15 cellular contexts compared by ENCODE assay signal in the genomic region with DNA sequence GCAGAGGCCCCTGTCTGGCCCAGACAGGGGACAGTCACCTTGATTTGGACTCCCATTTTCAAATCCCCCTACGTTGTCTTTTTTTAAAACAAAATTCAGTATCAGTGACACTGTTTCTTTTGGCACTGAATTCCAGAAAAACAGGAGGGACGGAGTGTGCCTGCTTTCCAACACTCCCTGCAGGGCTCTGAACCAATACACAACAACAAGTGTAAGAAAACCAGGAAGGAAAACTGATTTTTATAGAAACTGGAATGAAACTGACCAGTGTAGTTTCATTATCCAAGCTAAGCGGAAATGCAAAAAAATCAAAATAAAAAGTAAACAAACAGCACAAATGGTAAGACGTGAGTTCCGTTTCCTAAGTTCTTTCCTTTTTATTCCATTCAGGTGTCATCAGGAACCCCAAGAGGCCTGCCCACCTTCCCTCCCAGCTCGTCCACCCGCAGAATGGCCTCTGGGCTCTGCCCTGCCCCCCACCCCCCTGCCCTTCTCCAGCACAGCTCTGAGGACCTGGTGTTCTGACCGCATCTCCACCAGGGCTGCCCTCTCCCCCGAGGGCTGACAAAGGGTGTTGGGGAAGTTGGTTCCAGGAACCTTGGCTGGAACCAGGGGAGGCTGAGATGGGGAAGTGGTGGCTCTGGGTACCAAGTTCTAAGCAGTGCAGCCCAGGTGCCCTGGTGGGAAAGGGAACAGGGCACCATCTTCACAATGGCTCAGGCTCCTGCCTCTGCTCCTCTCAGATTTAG.
"Had no signal": no experiment of that assay in that cellular context is flagged by ENCODE, and none has a peak within 500 bp of the region (broad histone marks: within the 10 kb centered on the region; RNA-seq: fewer than 3 reads in every experiment).

No MANE protein-coding gene starts in this region.

- DNase-seq: activated naive CD4-positive, alpha-beta T cell; activated T-cell treated with anti-CD3 and anti-CD28 coated beads for 4 hours; aorta; erythroblast; gastrocnemius medialis; naive thymus-derived CD8-positive, alpha-beta T cell; stimulated activated CD4-positive, alpha-beta T cell treated with anti-CD3 and anti-CD28 coated beads, Interleukin-4, amount 100 ng/mL, for 24 hours; stimulated activated naive CD4-positive, alpha-beta T cell; upper lobe of left lung had no signal

- ATAC-seq: activated CD4-positive, CD25-positive, alpha-beta regulatory T cell treated with anti-CD3 and anti-CD28 coated beads, Interleukin-2, amount 50 U/mL, for 24 hours; gastrocnemius medialis; left lobe of liver; naive thymus-derived CD8-positive, alpha-beta T cell had no signal

- H3K27ac ChIP-seq: gastrocnemius medialis, neutrophil, right atrium auricular region had no signal

- H3K9me3 ChIP-seq: gastrocnemius medialis, heart left ventricle, neutrophil, right atrium auricular region, upper lobe of left lung had no signal

- H3K4me1 Mint-ChIP-seq: naive thymus-derived CD8-positive, alpha-beta T cell had no signal

- H3K4me3 ChIP-seq: gastrocnemius medialis, heart left ventricle, right atrium auricular region, skin epidermis, upper lobe of left lung had no signal

- H3K4me3 Mint-ChIP-seq: naive thymus-derived CD8-positive, alpha-beta T cell had no signal

- H3K9me3 Mint-ChIP-seq: naive thymus-derived CD8-positive, alpha-beta T cell had no signal

- H3K36me3 Mint-ChIP-seq: naive thymus-derived CD8-positive, alpha-beta T cell had no signal

- H3K27me3 ChIP-seq: gastrocnemius medialis, heart left ventricle, right atrium auricular region, upper lobe of left lung had no signal

- H3K36me3 ChIP-seq: gastrocnemius medialis, heart left ventricle, neutrophil, right atrium auricular region, upper lobe of left lung had no signal
